Comparison of ENCODE assay signal across 1 cellular context in the genomic region with DNA sequence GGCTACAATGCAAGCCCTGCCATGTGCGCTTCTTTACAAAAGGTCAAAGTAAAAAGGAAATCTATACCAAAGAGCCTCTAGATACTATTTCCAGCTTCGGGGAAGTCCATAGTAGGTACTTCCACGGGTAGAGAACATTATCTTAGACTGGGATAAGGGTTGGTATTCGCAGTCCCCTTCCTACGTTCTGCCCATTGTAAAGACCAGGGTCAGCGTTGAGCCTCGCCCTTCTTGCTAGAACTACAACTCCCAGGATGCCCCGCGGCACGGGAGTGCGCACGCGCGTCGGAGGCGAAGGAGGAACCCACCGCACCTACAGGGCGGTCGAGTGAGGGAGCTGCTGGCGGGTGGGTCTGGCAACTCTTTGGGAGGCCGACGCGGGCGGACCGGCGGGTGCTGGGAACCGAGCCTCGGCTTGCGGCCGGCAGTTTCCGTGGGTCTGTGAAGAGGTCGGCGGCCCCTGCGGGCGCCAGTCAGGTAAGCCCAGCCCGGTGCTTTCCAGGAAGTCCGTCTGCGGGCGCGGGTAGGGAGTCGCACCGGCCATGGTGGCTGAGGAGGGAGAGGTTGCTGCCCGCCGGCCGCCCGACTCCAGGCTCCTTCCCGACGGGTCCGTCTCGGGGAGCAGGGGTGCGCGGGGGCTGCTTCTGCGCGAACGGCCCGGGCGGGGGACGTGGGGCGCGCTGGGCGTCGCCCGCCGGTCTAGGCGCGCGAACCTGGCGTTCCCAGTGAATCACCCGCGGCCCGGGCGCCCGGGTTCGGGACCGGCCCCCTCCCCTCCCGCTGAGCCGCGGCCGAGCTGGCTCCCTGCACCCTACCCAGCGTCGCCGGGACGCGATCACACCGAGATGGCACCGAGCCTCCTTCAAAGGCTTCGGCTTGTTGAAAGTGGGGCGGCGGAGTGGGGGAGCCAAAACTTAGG.
TF ChIP-seq lines count a peak whose summit lies in the region.

A gene (plus strand): TSS at position 294 of the 919 bp plus-strand sequence. CDS start 33,232 bp downstream, outside the sequence.

TF ChIP-seq in HepG2, 621 proteins besides CTCF, POLR2A, EP300 and RAD21 (continued from another document and continues in another):
- TF ChIP-seq, protein P1, sequence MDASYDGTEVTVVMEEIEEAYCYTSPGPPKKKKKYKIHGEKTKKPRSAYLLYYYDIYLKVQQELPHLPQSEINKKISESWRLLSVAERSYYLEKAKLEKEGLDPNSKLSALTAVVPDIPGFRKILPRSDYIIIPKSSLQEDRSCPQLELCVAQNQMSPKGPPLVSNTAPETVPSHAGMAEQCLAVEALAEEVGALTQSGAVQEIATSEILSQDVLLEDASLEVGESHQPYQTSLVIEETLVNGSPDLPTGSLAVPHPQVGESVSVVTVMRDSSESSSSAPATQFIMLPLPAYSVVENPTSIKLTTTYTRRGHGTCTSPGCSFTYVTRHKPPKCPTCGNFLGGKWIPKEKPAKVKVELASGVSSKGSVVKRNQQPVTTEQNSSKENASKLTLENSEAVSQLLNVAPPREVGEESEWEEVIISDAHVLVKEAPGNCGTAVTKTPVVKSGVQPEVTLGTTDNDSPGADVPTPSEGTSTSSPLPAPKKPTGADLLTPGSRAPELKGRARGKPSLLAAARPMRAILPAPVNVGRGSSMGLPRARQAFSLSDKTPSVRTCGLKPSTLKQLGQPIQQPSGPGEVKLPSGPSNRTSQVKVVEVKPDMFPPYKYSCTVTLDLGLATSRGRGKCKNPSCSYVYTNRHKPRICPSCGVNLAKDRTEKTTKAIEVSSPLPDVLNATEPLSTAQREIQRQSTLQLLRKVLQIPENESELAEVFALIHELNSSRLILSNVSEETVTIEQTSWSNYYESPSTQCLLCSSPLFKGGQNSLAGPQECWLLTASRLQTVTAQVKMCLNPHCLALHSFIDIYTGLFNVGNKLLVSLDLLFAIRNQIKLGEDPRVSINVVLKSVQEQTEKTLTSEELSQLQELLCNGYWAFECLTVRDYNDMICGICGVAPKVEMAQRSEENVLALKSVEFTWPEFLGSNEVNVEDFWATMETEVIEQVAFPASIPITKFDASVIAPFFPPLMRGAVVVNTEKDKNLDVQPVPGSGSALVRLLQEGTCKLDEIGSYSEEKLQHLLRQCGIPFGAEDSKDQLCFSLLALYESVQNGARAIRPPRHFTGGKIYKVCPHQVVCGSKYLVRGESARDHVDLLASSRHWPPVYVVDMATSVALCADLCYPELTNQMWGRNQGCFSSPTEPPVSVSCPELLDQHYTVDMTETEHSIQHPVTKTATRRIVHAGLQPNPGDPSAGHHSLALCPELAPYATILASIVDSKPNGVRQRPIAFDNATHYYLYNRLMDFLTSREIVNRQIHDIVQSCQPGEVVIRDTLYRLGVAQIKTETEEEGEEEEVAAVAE (CRISPR knock-in tag; IDR thresholded peaks at IDR 0.05; ENCODE audit: borderline replicate concordance) = 0 out of 2 replicates have a peak, but pooled peaks have one; percentile 33
- TF ChIP-seq, protein P2, sequence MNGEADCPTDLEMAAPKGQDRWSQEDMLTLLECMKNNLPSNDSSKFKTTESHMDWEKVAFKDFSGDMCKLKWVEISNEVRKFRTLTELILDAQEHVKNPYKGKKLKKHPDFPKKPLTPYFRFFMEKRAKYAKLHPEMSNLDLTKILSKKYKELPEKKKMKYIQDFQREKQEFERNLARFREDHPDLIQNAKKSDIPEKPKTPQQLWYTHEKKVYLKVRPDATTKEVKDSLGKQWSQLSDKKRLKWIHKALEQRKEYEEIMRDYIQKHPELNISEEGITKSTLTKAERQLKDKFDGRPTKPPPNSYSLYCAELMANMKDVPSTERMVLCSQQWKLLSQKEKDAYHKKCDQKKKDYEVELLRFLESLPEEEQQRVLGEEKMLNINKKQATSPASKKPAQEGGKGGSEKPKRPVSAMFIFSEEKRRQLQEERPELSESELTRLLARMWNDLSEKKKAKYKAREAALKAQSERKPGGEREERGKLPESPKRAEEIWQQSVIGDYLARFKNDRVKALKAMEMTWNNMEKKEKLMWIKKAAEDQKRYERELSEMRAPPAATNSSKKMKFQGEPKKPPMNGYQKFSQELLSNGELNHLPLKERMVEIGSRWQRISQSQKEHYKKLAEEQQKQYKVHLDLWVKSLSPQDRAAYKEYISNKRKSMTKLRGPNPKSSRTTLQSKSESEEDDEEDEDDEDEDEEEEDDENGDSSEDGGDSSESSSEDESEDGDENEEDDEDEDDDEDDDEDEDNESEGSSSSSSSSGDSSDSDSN (CRISPR knock-in tag; IDR thresholded peaks at IDR 0.05) = peak; percentile 93
- no peak for TF ChIP-seq ZC3H13 (CRISPR knock-in tag; IDR thresholded peaks at IDR 0.05)
- peak; percentile 66 for TF ChIP-seq POGZ (CRISPR knock-in tag; IDR thresholded peaks at IDR 0.05)
- TF ChIP-seq PHF20 (CRISPR knock-in tag; IDR thresholded peaks at IDR 0.05) = 0 out of 2 replicates have a peak, but pooled peaks have one; percentile 20
- peak; percentile 12; the same call in 1 of the 2 replicates for TF ChIP-seq HDAC2 (CRISPR knock-in tag; IDR thresholded peaks at IDR 0.05)
- TF ChIP-seq SMAD3 (CRISPR knock-in tag; IDR thresholded peaks at IDR 0.05) = 0 out of 2 replicates have a peak, but pooled peaks have one; percentile 31
- no peak for TF ChIP-seq STAT5B (CRISPR knock-in tag; IDR thresholded peaks at IDR 0.05)
- TF ChIP-seq BCL6 (CRISPR knock-in tag; IDR thresholded peaks at IDR 0.05) = peak; percentile 84
- TF ChIP-seq ZFY (CRISPR knock-in tag; IDR thresholded peaks at IDR 0.05) = peak; percentile 84
- no peak for TF ChIP-seq HMG20B (CRISPR knock-in tag; conservative IDR thresholded peaks at IDR 0.05)
- TF ChIP-seq MIXL1 (CRISPR knock-in tag; IDR thresholded peaks at IDR 0.05) = 0 out of 2 replicates have a peak, but pooled peaks have one; percentile 25
- no peak for TF ChIP-seq SATB2 (CRISPR knock-in tag; IDR thresholded peaks at IDR 0.05)
- TF ChIP-seq, protein P3, sequence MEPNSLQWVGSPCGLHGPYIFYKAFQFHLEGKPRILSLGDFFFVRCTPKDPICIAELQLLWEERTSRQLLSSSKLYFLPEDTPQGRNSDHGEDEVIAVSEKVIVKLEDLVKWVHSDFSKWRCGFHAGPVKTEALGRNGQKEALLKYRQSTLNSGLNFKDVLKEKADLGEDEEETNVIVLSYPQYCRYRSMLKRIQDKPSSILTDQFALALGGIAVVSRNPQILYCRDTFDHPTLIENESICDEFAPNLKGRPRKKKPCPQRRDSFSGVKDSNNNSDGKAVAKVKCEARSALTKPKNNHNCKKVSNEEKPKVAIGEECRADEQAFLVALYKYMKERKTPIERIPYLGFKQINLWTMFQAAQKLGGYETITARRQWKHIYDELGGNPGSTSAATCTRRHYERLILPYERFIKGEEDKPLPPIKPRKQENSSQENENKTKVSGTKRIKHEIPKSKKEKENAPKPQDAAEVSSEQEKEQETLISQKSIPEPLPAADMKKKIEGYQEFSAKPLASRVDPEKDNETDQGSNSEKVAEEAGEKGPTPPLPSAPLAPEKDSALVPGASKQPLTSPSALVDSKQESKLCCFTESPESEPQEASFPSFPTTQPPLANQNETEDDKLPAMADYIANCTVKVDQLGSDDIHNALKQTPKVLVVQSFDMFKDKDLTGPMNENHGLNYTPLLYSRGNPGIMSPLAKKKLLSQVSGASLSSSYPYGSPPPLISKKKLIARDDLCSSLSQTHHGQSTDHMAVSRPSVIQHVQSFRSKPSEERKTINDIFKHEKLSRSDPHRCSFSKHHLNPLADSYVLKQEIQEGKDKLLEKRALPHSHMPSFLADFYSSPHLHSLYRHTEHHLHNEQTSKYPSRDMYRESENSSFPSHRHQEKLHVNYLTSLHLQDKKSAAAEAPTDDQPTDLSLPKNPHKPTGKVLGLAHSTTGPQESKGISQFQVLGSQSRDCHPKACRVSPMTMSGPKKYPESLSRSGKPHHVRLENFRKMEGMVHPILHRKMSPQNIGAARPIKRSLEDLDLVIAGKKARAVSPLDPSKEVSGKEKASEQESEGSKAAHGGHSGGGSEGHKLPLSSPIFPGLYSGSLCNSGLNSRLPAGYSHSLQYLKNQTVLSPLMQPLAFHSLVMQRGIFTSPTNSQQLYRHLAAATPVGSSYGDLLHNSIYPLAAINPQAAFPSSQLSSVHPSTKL (CRISPR knock-in tag; IDR thresholded peaks at IDR 0.05) = 0 out of 2 replicates have a peak, but pooled peaks have one; percentile 13
- peak; percentile 31; the same call in 1 of the 2 replicates for TF ChIP-seq NR2C2 (CRISPR knock-in tag; IDR thresholded peaks at IDR 0.05; ENCODE audit: borderline replicate concordance)
- TF ChIP-seq THAP11 (CRISPR knock-in tag; IDR thresholded peaks at IDR 0.05) = peak; percentile 99
- peak; percentile 72; the same call in 1 of the 2 replicates for TF ChIP-seq KDM2A (CRISPR knock-in tag; IDR thresholded peaks at IDR 0.05; ENCODE audit: borderline replicate concordance, low read depth)
- TF ChIP-seq GATAD1 (CRISPR knock-in tag; IDR thresholded peaks at IDR 0.05) = peak; percentile 38; the same call in 1 of the 2 replicates
- 0 out of 2 replicates have a peak, but pooled peaks have one; percentile 11 for TF ChIP-seq GATAD2A (CRISPR knock-in tag; IDR thresholded peaks at IDR 0.05)
- TF ChIP-seq, protein P4, sequence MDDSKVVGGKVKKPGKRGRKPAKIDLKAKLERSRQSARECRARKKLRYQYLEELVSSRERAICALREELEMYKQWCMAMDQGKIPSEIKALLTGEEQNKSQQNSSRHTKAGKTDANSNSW (CRISPR knock-in tag; IDR thresholded peaks at IDR 0.05; ENCODE audit: borderline replicate concordance) = peak; percentile 90; the same call in 1 of the 2 replicates
- peak; percentile 96 for TF ChIP-seq POLR2G (IDR thresholded peaks at IDR 0.05; ENCODE audit: low read depth, low read length)
- TF ChIP-seq MEF2D (CRISPR knock-in tag; IDR thresholded peaks at IDR 0.05) = peak; percentile 51
- TF ChIP-seq, protein P5, sequence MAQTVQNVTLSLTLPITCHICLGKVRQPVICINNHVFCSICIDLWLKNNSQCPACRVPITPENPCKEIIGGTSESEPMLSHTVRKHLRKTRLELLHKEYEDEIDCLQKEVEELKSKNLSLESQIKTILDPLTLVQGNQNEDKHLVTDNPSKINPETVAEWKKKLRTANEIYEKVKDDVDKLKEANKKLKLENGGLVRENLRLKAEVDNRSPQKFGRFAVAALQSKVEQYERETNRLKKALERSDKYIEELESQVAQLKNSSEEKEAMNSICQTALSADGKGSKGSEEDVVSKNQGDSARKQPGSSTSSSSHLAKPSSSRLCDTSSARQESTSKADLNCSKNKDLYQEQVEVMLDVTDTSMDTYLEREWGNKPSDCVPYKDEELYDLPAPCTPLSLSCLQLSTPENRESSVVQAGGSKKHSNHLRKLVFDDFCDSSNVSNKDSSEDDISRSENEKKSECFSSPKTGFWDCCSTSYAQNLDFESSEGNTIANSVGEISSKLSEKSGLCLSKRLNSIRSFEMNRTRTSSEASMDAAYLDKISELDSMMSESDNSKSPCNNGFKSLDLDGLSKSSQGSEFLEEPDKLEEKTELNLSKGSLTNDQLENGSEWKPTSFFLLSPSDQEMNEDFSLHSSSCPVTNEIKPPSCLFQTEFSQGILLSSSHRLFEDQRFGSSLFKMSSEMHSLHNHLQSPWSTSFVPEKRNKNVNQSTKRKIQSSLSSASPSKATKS (CRISPR knock-in tag; IDR thresholded peaks at IDR 0.05) = peak; percentile 25; the same call in 1 of the 2 replicates
- 0 out of 2 replicates have a peak, but pooled peaks have one; percentile 60 for TF ChIP-seq ZSCAN21 (CRISPR knock-in tag; IDR thresholded peaks at IDR 0.05; ENCODE audit: borderline replicate concordance)
- peak; percentile 96 for TF ChIP-seq ZNF143 (CRISPR knock-in tag; IDR thresholded peaks at IDR 0.05)
- no peak for TF ChIP-seq ZNF17 (CRISPR knock-in tag; IDR thresholded peaks at IDR 0.05)
- TF ChIP-seq, protein P6, sequence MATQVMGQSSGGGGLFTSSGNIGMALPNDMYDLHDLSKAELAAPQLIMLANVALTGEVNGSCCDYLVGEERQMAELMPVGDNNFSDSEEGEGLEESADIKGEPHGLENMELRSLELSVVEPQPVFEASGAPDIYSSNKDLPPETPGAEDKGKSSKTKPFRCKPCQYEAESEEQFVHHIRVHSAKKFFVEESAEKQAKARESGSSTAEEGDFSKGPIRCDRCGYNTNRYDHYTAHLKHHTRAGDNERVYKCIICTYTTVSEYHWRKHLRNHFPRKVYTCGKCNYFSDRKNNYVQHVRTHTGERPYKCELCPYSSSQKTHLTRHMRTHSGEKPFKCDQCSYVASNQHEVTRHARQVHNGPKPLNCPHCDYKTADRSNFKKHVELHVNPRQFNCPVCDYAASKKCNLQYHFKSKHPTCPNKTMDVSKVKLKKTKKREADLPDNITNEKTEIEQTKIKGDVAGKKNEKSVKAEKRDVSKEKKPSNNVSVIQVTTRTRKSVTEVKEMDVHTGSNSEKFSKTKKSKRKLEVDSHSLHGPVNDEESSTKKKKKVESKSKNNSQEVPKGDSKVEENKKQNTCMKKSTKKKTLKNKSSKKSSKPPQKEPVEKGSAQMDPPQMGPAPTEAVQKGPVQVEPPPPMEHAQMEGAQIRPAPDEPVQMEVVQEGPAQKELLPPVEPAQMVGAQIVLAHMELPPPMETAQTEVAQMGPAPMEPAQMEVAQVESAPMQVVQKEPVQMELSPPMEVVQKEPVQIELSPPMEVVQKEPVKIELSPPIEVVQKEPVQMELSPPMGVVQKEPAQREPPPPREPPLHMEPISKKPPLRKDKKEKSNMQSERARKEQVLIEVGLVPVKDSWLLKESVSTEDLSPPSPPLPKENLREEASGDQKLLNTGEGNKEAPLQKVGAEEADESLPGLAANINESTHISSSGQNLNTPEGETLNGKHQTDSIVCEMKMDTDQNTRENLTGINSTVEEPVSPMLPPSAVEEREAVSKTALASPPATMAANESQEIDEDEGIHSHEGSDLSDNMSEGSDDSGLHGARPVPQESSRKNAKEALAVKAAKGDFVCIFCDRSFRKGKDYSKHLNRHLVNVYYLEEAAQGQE (IDR thresholded peaks at IDR 0.05; ENCODE audit: borderline replicate concordance in 1 of 2, low read depth in 1 of 2, low read length in 2 of 2) = no peak
- TF ChIP-seq, protein P7, sequence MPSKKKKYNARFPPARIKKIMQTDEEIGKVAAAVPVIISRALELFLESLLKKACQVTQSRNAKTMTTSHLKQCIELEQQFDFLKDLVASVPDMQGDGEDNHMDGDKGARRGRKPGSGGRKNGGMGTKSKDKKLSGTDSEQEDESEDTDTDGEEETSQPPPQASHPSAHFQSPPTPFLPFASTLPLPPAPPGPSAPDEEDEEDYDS (CRISPR knock-in tag; IDR thresholded peaks at IDR 0.05) = peak; percentile 68
